ENCODE assay signal across 10 cellular contexts in the genomic region with DNA sequence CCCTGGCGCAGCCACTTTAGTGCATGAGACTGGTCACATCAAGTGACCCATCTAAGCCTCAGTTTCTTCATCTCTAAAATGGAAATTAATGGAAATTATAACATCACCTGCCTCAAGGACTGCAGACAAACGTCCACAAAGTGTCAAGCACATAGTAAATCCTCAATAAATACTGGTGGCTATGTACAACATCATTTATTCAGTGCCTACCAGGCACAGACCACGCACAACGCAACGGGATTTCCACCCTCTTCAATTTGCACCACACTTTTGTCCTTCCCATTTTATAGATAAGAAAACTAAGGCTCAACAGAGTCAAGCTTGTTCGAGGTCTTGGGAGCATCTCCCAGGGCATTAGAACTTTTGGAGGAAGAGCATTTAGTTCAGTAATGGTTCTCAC. TPM values are rescaled to one million over a fixed set of nuclear protein-coding genes. Genes with fewer than 3 reads are reported as not detected.
DNase-seq lines count a peak whose midpoint lies in the region; ATAC-seq and TF ChIP-seq lines count a peak whose summit lies in the region.
"Had no signal": no experiment of that assay in that cellular context is flagged by ENCODE, and none has a peak within 500 bp of the region (broad histone marks: within the 10 kb centered on the region; RNA-seq: fewer than 3 reads in every experiment).

No MANE protein-coding gene starts in this region.

- H3K4me2 ChIP-seq in BLaER1, result peak overlapping the region; percentile 95

- H3K27ac ChIP-seq in BLaER1, result 0 out of 2 replicates have a peak overlapping the region, but pooled peaks have one; percentile 89
- peak overlapping the region; percentile 70 for H3K27ac ChIP-seq in KOPT-K1 (ENCODE audit: low read depth, low read length, poor library complexity, severe bottlenecking)
- H3K27ac ChIP-seq in colonic mucosa, result no peak overlapping the region

- DNase-seq in colonic mucosa (no peak), NCI-H2196 treated with DMSO at 0.1 percent for 48 hours (lab: John Stamatoyannopoulos, UW; ENCODE audit: unreplicated experiment) (no peak), NCI-H1417 treated with DMSO at 0.1 percent for 48 hours (lab: John Stamatoyannopoulos, UW) (no peak)
- no peak for DNase-seq in stimulated activated naive CD4-positive, alpha-beta T cell treated with Interleukin-2 at 50 U/mL for 16 hours (lab: John Stamatoyannopoulos, UW)
- DNase-seq: islet precursor cell, substantia nigra had no signal

- no peaks in the 10 kb centered on the region for H3K27me3 Mint-ChIP-seq in nephron (ENCODE audit: low read depth)

- H3K4me3 ChIP-seq in BLaER1, result peak overlapping the region; percentile 92
- peak overlapping the region; percentile 80 for H3K4me3 ChIP-seq in colonic mucosa

- H3K36me3 ChIP-seq in BLaER1, result peaks cover 31% of the 10 kb centered on the region
- H3K36me3 ChIP-seq in KOPT-K1 (ENCODE audit: insufficient read depth, low read length), result peaks cover 33% of the 10 kb centered on the region; the same call in 1 of the 2 replicates
- no peaks in the 10 kb centered on the region for H3K36me3 ChIP-seq in colonic mucosa

- H3K27ac Mint-ChIP-seq in nephron, result peak overlapping the region; percentile 93 to 99 (median 98)

- H3K4me1 Mint-ChIP-seq in nephron, result peaks cover 40% of the 10 kb centered on the region

- peaks cover 19% of the 10 kb centered on the region for H3K36me3 Mint-ChIP-seq in nephron (ENCODE audit: low read depth)

- peaks cover 61% of the 10 kb centered on the region for H4K20me1 ChIP-seq in BLaER1

- H3K9ac ChIP-seq in BLaER1 (peak overlapping the region; percentile 91), colonic mucosa (ENCODE audit: low read depth in 2 of 2, low read length in 2 of 2) (peak overlapping the region in 1 of 2 donors; percentile 79)

- no peaks in the 10 kb centered on the region for H3K9me3 ChIP-seq in BLaER1
- no peaks in the 10 kb centered on the region for H3K9me3 ChIP-seq in KOPT-K1 (ENCODE audit: insufficient read depth, low read length, poor library complexity, severe bottlenecking)
- H3K9me3 ChIP-seq in colonic mucosa, result no peaks in the 10 kb centered on the region

- ATAC-seq in HG02798 (IDR thresholded peaks at IDR 0.05; ENCODE audit: poor library complexity, unreplicated experiment), result no peak

- H3K4me3 Mint-ChIP-seq in nephron, result peak overlapping the region; percentile 96 to 100 (median 97)

- intact Hi-C loops in colonic mucosa (cut with DNase I), result no loop called here

- TF ChIP-seq CTCF in colonic mucosa (IDR thresholded peaks at IDR 0.05), result no peak
- no peak for TF ChIP-seq CTCF in nephron (IDR thresholded peaks at IDR 0.05; ENCODE audit: unreplicated experiment in 3 of 3)

- peaks cover 66% of the 10 kb centered on the region for H3K4me1 ChIP-seq in BLaER1
- H3K4me1 ChIP-seq in colonic mucosa, result peaks cover 13% of the 10 kb centered on the region

- H3K27me3 ChIP-seq in BLaER1 (no peaks in the 10 kb centered on the region), colonic mucosa (no peaks in the 10 kb centered on the region)

- H3K9me3 Mint-ChIP-seq in nephron, result no peaks in the 10 kb centered on the region

RNA-seq across cellular contexts. Expression of a gene that starts 1.4 kb away (rescaled TPM):
- total RNA-seq in colonic mucosa, result 100 to 1,000 TPM in 1 of 2 donors, 10 to 100 TPM in 1; 65.8 to 116 TPM

RNA-seq across cellular contexts. Expression of a gene that starts 48.6 kb away (rescaled TPM):
- not detected for total RNA-seq in colonic mucosa
